In the genomic region with DNA sequence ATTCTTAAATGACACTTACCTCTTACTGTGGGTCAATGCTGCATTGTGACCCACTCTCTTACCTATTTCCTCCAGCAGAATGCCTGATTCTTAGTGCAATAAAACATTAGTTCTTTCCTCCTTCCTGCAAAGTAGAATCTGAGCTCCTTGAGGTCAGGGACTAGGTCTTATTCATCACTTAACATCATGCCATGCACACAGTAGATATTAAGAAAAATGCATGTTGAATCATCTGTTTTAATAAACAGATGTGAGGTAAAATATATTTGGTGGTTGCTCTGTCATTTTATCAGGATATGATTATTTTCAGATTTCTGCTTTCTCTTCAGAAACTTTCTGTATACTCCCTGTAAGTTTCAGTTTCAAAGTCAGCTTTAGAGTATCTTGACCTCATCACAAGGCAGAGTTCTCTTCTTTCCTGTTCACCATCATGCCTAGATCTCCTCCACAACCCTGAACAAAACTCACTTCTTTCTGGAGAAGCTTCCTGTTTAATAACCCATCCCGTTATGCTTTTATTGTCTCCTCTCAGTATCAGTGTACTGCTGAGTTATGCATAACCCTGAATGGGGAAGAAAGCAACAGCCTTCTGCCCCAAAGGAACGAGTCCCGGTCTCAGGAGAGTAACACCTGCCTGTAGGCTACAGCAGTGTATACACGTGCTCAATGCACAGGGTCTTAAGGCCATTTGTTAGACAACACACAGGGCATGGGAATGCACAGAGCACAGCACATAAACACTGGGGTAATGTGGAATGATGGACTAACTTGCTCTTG, we compare ENCODE assay signal across 11 cellular contexts. TPM values are rescaled to one million over a fixed set of nuclear protein-coding genes. Genes with fewer than 3 reads are reported as not detected.
A peak's percentile ranks its signal among the peaks of the same experiment; 100 is the strongest.
DNase-seq lines count a peak whose midpoint lies in the region; ATAC-seq, FAIRE-seq and TF ChIP-seq lines count a peak whose summit lies in the region.
"Had no signal": no experiment of that assay in that cellular context is flagged by ENCODE, and none has a peak within 500 bp of the region (broad histone marks: within the 10 kb centered on the region; RNA-seq: fewer than 3 reads in every experiment).

No MANE protein-coding gene starts in this region.

- H3K36me3 ChIP-seq in naive thymus-derived CD4-positive, alpha-beta T cell (ENCODE audit: control insufficient read depth in 2 of 3, insufficient read depth in 3 of 3, low read length in 3 of 3): no peaks in the 10 kb centered on the region
- H3K36me3 ChIP-seq in SK-N-SH (replicated peaks in 1 of 2; ENCODE audit: control insufficient read depth in 1 of 2, insufficient read depth in 2 of 2, low read length in 1 of 2): no peaks in the 10 kb centered on the region
- H3K36me3 ChIP-seq: tibial artery, WERI-Rb-1 had no signal

- no peak for TF ChIP-seq RAD21 in SK-N-SH (IDR thresholded peaks at IDR 0.05; ENCODE audit: low read length)

- peak; percentile 66 for FAIRE-seq in GM12892 (lab: Jason Lieb, UNC)

- peak overlapping the region; percentile 42 for H3K27ac ChIP-seq in naive thymus-derived CD4-positive, alpha-beta T cell (ENCODE audit: low read depth, low read length)
- no peak overlapping the region for H3K27ac ChIP-seq in SK-N-SH (ENCODE audit: low read depth in 2 of 2, low read length in 1 of 2)
- H3K27ac ChIP-seq: tibial artery, WERI-Rb-1 had no signal

- POLR2A ChIA-PET in T-cell (lab: Charles Lee) (interaction anchor here (0.5 to 1.4 kb wide), 2 partner anchors 27 to 1121 kb away, joined by 3 to 5 read pairs; no protein-coding TSS in a partner anchor), SK-N-SH (lab: Yijun Ruan, JAX) (no interaction called here)
- POLR2A ChIA-PET in naive thymus-derived CD4-positive, alpha-beta T cell (lab: Charles Lee): interaction anchor here (1.1 to 1.4 kb wide), 3 partner anchors 28 to 30 kb away, joined by 3 to 7 read pairs (median 4); a partner anchor contains a TSS

- intact Hi-C loops in naive thymus-derived CD4-positive, alpha-beta T cell (cut with micrococcal nuclease): loop anchor here (5.0 to 10.0 kb wide), 2 partner anchors 35 to 63 kb away; a partner anchor contains a TSS

- no peak for TF ChIP-seq CTCF in glutamatergic neuron (IDR thresholded peaks at IDR 0.05; ENCODE audit: partially characterized antibody, unreplicated experiment)
- TF ChIP-seq CTCF in SK-N-SH (IDR thresholded peaks at IDR 0.05): no peak

- H3K9me2 ChIP-seq in SK-N-SH: no peaks in the 10 kb centered on the region

- peak; percentile 59 for ATAC-seq in GM21576 (IDR thresholded peaks at IDR 0.05; ENCODE audit: unreplicated experiment)
- peak; percentile 65 to 72 (median 70) for ATAC-seq in T-cell (replicated peaks in 1 of 4)
- peak; percentile 59 for ATAC-seq in naive thymus-derived CD4-positive, alpha-beta T cell

- H3K4me2 ChIP-seq in SK-N-SH: no peak overlapping the region

- no peak for TF ChIP-seq POLR2A in GM12892 (IDR thresholded peaks at IDR 0.05; ENCODE audit: low read depth, low read length)

- no peak for DNase-seq in GM12892 (ENCODE audit: insufficient read length)
- no peak for DNase-seq in T-cell
- DNase-seq in naive thymus-derived CD4-positive, alpha-beta T cell: peak in 1 of 9 donors; percentile 19
- no peak for DNase-seq in glutamatergic neuron
- DNase-seq in SK-N-SH: no peak
- no peak for DNase-seq in stimulated activated CD4-positive, alpha-beta T cell treated with anti-CD3 and anti-CD28 coated beads, Interleukin-15, amount 100 ng/mL, for 24 hours
- DNase-seq in hepatic stellate cell (ENCODE audit: low spot score): no peak
- DNase-seq: NCI-H2081, tibial artery, WERI-Rb-1 had no signal

- H3K9ac ChIP-seq in SK-N-SH: no peak overlapping the region

- H4K20me1 ChIP-seq in SK-N-SH (ENCODE audit: insufficient read depth): no peaks in the 10 kb centered on the region

- H2AFZ ChIP-seq in SK-N-SH (ENCODE audit: low read depth): no peak overlapping the region

- H3K27ac Mint-ChIP-seq in T-cell: peak overlapping the region; percentile 81 to 83
- peak overlapping the region; percentile 28 to 84 (median 78) for H3K27ac Mint-ChIP-seq in naive thymus-derived CD4-positive, alpha-beta T cell
- no peak overlapping the region for H3K27ac Mint-ChIP-seq in glutamatergic neuron (ENCODE audit: unreplicated experiment)

- 14% methylated on average over 4 of the region's 4 CpGs for WGBS in SK-N-SH (ENCODE audit: low lambda C conversion rate)

- H3K27me3 ChIP-seq in naive thymus-derived CD4-positive, alpha-beta T cell (ENCODE audit: control insufficient read depth in 2 of 2, insufficient read depth in 2 of 2, low read length in 2 of 2): no peaks in the 10 kb centered on the region
- peaks cover 36% of the 10 kb centered on the region for H3K27me3 ChIP-seq in SK-N-SH (ENCODE audit: insufficient read depth)
- H3K27me3 ChIP-seq: tibial artery had no signal

- H3K9me3 ChIP-seq in naive thymus-derived CD4-positive, alpha-beta T cell (ENCODE audit: control insufficient read depth in 2 of 3, low read length in 3 of 3): no peaks in the 10 kb centered on the region
- no peaks in the 10 kb centered on the region for H3K9me3 ChIP-seq in SK-N-SH
- H3K9me3 ChIP-seq: tibial artery had no signal

- H3K4me3 Mint-ChIP-seq in T-cell: peak overlapping the region in 2 of 3 donors; percentile 0 to 5
- peak overlapping the region; percentile 3 to 77 (median 38) for H3K4me3 Mint-ChIP-seq in naive thymus-derived CD4-positive, alpha-beta T cell
- no peak overlapping the region for H3K4me3 Mint-ChIP-seq in glutamatergic neuron (ENCODE audit: unreplicated experiment)

- peaks cover 16 to 36% of the 10 kb centered on the region in 2 donors for H3K4me1 ChIP-seq in naive thymus-derived CD4-positive, alpha-beta T cell (ENCODE audit: control insufficient read depth in 2 of 2, insufficient read depth in 2 of 2, low read length in 2 of 2)
- H3K4me1 ChIP-seq in SK-N-SH (ENCODE audit: control insufficient read depth in 1 of 2, insufficient read depth in 2 of 2, low read depth in 1 of 2, low read length in 1 of 2): no peaks in the 10 kb centered on the region
- H3K4me1 ChIP-seq: tibial artery had no signal

- H3K27me3 Mint-ChIP-seq in T-cell (no peaks in the 10 kb centered on the region), glutamatergic neuron (ENCODE audit: unreplicated experiment) (no peaks in the 10 kb centered on the region)
- H3K27me3 Mint-ChIP-seq in naive thymus-derived CD4-positive, alpha-beta T cell: no peaks in the 10 kb centered on the region

- no peaks in the 10 kb centered on the region for H3F3A ChIP-seq in SK-N-SH (replicated peaks; ENCODE audit: insufficient read depth)

- peaks cover 45 to 56% (median 55%) of the 10 kb centered on the region in 3 donors for H3K4me1 Mint-ChIP-seq in T-cell
- peaks cover 34 to 66% (median 57%) of the 10 kb centered on the region in 7 donors for H3K4me1 Mint-ChIP-seq in naive thymus-derived CD4-positive, alpha-beta T cell
- peaks cover 5% of the 10 kb centered on the region for H3K4me1 Mint-ChIP-seq in glutamatergic neuron (ENCODE audit: low read depth, unreplicated experiment)

- H3K79me2 ChIP-seq in SK-N-SH (ENCODE audit: insufficient read depth): no peaks in the 10 kb centered on the region

- H3K36me3 Mint-ChIP-seq in T-cell: no peaks in the 10 kb centered on the region
- H3K36me3 Mint-ChIP-seq in naive thymus-derived CD4-positive, alpha-beta T cell: peaks cover 0 to 6% (median 0%) of the 10 kb centered on the region in 5 donors
- no peaks in the 10 kb centered on the region for H3K36me3 Mint-ChIP-seq in glutamatergic neuron (ENCODE audit: unreplicated experiment)

- CTCF ChIA-PET in T-cell (lab: Charles Lee): interaction anchor here (0.5 to 2.4 kb wide), 5 partner anchors 33 to 564 kb away, joined by 3 to 7 read pairs (median 4); no protein-coding TSS in a partner anchor
- CTCF ChIA-PET in naive thymus-derived CD4-positive, alpha-beta T cell (lab: Charles Lee): interaction anchor here (0.6 to 1.1 kb wide), 2 partner anchors 35 to 614 kb away, joined by 3 to 4 read pairs; a partner anchor contains a TSS
- CTCF ChIA-PET in SK-N-SH (lab: Yijun Ruan, JAX): interaction anchor here (0.6 to 3.0 kb wide), 10 partner anchors 10 to 133 kb away, joined by 3 to 13 read pairs (median 4); no protein-coding TSS in a partner anchor

- H3K4me3 ChIP-seq in naive thymus-derived CD4-positive, alpha-beta T cell (ENCODE audit: low read length): no peak overlapping the region
- H3K4me3 ChIP-seq in SK-N-SH (ENCODE audit: low read depth in 2 of 2, low read length in 1 of 2): no peak overlapping the region
- H3K4me3 ChIP-seq: tibial artery had no signal

- H3K9me3 Mint-ChIP-seq in T-cell (no peaks in the 10 kb centered on the region), glutamatergic neuron (ENCODE audit: unreplicated experiment) (no peaks in the 10 kb centered on the region)
- H3K9me3 Mint-ChIP-seq in naive thymus-derived CD4-positive, alpha-beta T cell: peaks cover 0 to 4% (median 0%) of the 10 kb centered on the region in 11 donors

- no peak for TF ChIP-seq EP300 in SK-N-SH (IDR thresholded peaks at IDR 0.05; ENCODE audit: borderline replicate concordance in 1 of 2, low read depth in 1 of 2, low read length in 1 of 2)

TF ChIP-seq in SK-N-SH, 30 proteins besides CTCF, POLR2A, EP300 and RAD21 (continues in another document):
- no peak for TF ChIP-seq EZH2phosphoT487 (IDR thresholded peaks at IDR 0.05; ENCODE audit: borderline replicate concordance, low read depth)

RNA-seq across cellular contexts. Expression of a gene that starts 30.3 kb away (rescaled TPM):
- 94.9 TPM for polyA plus RNA-seq in GM12892 (2012; ENCODE audit: missing spikeins)
- 10 to 100 TPM; 40.5 to 77.3 (median 63.2) TPM for total RNA-seq in T-cell
- total RNA-seq in naive thymus-derived CD4-positive, alpha-beta T cell: 10 to 100 TPM; 36.0 to 75.6 (median 62.3) TPM
- polyA plus RNA-seq in naive thymus-derived CD4-positive, alpha-beta T cell: 10 to 100 TPM; 69.4 to 91.7 TPM
- total RNA-seq in glutamatergic neuron (ENCODE audit: unreplicated experiment): 82.1 TPM
- polyA plus RNA-seq in SK-N-SH (2012; rRNA removed): 165 and 205 TPM in 2 replicates
- polyA plus RNA-seq in SK-N-SH (2012; cell fraction: cytosol; rRNA removed): 216 and 229 TPM in 2 replicates
- 54.9 and 92.8 TPM in 2 replicates for polyA plus RNA-seq in SK-N-SH (2012; cell fraction: nucleus; rRNA removed)

RNA-seq across cellular contexts. Expression of a gene that starts 35.0 kb away (rescaled TPM):
- 2.7 TPM for polyA plus RNA-seq in GM12892 (2012; ENCODE audit: missing spikeins)
- total RNA-seq in T-cell (1 to 10 TPM; 1.2 to 4.0 (median 1.8) TPM), glutamatergic neuron (ENCODE audit: unreplicated experiment) (not detected)
- total RNA-seq in naive thymus-derived CD4-positive, alpha-beta T cell: 1 to 10 TPM in 4 of 5 experiments, under 1 TPM in 1; 0.48 to 2.2 (median 1.9) TPM
- polyA plus RNA-seq in naive thymus-derived CD4-positive, alpha-beta T cell: 1 to 10 TPM in 1 of 2 donors, under 1 TPM in 1; 0.96 to 1.1 TPM
- polyA plus RNA-seq in SK-N-SH (2012; rRNA removed): not detected in 2 replicates
- polyA plus RNA-seq in SK-N-SH (2012; cell fraction: cytosol; rRNA removed): under 0.01 TPM in 1 of 2 replicates, not detected in the other
- polyA plus RNA-seq in SK-N-SH (2012; cell fraction: nucleus; rRNA removed): 0.06 TPM in 1 of 2 replicates, not detected in the other

RNA-seq across cellular contexts. Expression of a gene that starts 53.7 kb away (rescaled TPM):
- polyA plus RNA-seq in GM12892 (2012; ENCODE audit: missing spikeins): 5.0 TPM
- total RNA-seq in T-cell (10 to 100 TPM; 15.6 to 62.7 (median 19.9) TPM), glutamatergic neuron (ENCODE audit: unreplicated experiment) (39.7 TPM)
- 10 to 100 TPM; 11.2 to 62.5 (median 20.5) TPM for total RNA-seq in naive thymus-derived CD4-positive, alpha-beta T cell
- 1 to 10 TPM in 1 of 2 donors, under 1 TPM in 1; 0.20 to 1.5 TPM for polyA plus RNA-seq in naive thymus-derived CD4-positive, alpha-beta T cell
- polyA plus RNA-seq in SK-N-SH (2012; rRNA removed): 0.79 and 1.9 TPM in 2 replicates
- polyA plus RNA-seq in SK-N-SH (2012; cell fraction: cytosol; rRNA removed): 0.28 and 0.97 TPM in 2 replicates
- 4.8 and 8.3 TPM in 2 replicates for polyA plus RNA-seq in SK-N-SH (2012; cell fraction: nucleus; rRNA removed)
